Comparison of ENCODE assay signal across 23 cellular contexts in genomic region chr16:79003026-79003617, GRCh38.
"Had no signal": no experiment of that assay in that cellular context is flagged by ENCODE, and none has a peak within 500 bp of the region (broad histone marks: within the 10 kb centered on the region; RNA-seq: fewer than 3 reads in every experiment).

No MANE protein-coding gene starts in this region.

- H3K27me3 ChIP-seq: dorsolateral prefrontal cortex, right lobe of liver, testis, tibial artery had no signal

- H3K4me3 ChIP-seq: dorsolateral prefrontal cortex, lung, right lobe of liver, testis, tibial artery had no signal

- H3K36me3 ChIP-seq: right lobe of liver, tibial artery had no signal

- H3K36me3 Mint-ChIP-seq: natural killer cell treated with Interleukin-12 subunit alpha and Interleukin-12 subunit beta and Interleukin-15 and Interleukin-18, amount 100 ng/mL, for 72 hours; type B pancreatic cell had no signal

- DNase-seq: dorsolateral prefrontal cortex; effector CD4-positive, alpha-beta T cell; hypothalamus; immature natural killer cell; islet precursor cell; kidney glomerular epithelial cell; naive B cell; right lobe of liver; stimulated activated CD4-positive, alpha-beta T cell treated with anti-CD3 and anti-CD28 coated beads, Interleukin-2, amount 100 ng/mL, for 24 hours; stimulated activated CD4-positive, alpha-beta T cell treated with anti-CD3 and anti-CD28 coated beads, Interleukin-4, amount 100 ng/mL, for 24 hours; stimulated activated naive CD8-positive, alpha-beta T cell treated with anti-CD3 and anti-CD28 coated beads, Interleukin-15, Interleukin-2, amounts not matched to agents 100 U/mL and 50 U/mL, for 24 hours; substantia nigra; testis; tibial artery had no signal

- H3K4me1 ChIP-seq: parathyroid adenoma, right lobe of liver, testis, tibial artery had no signal

- H3K4me3 Mint-ChIP-seq: immature natural killer cell; memory B cell; naive B cell; natural killer cell treated with Interleukin-12 subunit alpha and Interleukin-12 subunit beta and Interleukin-15 and Interleukin-18, amount 100 ng/mL, for 72 hours; neural crest cell; stimulated activated memory B cell treated with anti-CD40 and anti-IgM and Interleukin-4, amounts not matched to agents 10 μg/mL and 1 μg/mL and 100 μg/mL, for 72 hours; type B pancreatic cell had no signal

- ATAC-seq: left lobe of liver; natural killer cell treated with Interleukin-12 subunit alpha and Interleukin-12 subunit beta and Interleukin-15 and Interleukin-18, amount 100 ng/mL, for 72 hours; right lobe of liver; stimulated activated naive CD8-positive, alpha-beta T cell treated with anti-CD3 and anti-CD28 coated beads, Interleukin-15, Interleukin-2, amounts not matched to agents 100 U/mL and 50 U/mL, for 24 hours had no signal

- H3K27ac ChIP-seq: parathyroid adenoma, right lobe of liver, testis, tibial artery had no signal

- H3K27me3 Mint-ChIP-seq: naive B cell; natural killer cell treated with Interleukin-12 subunit alpha and Interleukin-12 subunit beta and Interleukin-15 and Interleukin-18, amount 100 ng/mL, for 72 hours; stimulated activated memory B cell treated with anti-CD40 and anti-IgM and Interleukin-4, amounts not matched to agents 10 μg/mL and 1 μg/mL and 100 μg/mL, for 72 hours; type B pancreatic cell had no signal

- H3K9me3 ChIP-seq: right lobe of liver, testis, tibial artery had no signal

- H3K27ac Mint-ChIP-seq: immature natural killer cell; memory B cell; natural killer cell treated with Interleukin-12 subunit alpha and Interleukin-12 subunit beta and Interleukin-15 and Interleukin-18, amount 100 ng/mL, for 72 hours; progenitor cell of endocrine pancreas; stimulated activated memory B cell treated with anti-CD40 and anti-IgM and Interleukin-4, amounts not matched to agents 10 μg/mL and 1 μg/mL and 100 μg/mL, for 72 hours; type B pancreatic cell had no signal

- H3K9me3 Mint-ChIP-seq: natural killer cell treated with Interleukin-12 subunit alpha and Interleukin-12 subunit beta and Interleukin-15 and Interleukin-18, amount 100 ng/mL, for 72 hours; neural crest cell had no signal
